Comparison of ENCODE assay signal across 9 cellular contexts in the genomic region with DNA sequence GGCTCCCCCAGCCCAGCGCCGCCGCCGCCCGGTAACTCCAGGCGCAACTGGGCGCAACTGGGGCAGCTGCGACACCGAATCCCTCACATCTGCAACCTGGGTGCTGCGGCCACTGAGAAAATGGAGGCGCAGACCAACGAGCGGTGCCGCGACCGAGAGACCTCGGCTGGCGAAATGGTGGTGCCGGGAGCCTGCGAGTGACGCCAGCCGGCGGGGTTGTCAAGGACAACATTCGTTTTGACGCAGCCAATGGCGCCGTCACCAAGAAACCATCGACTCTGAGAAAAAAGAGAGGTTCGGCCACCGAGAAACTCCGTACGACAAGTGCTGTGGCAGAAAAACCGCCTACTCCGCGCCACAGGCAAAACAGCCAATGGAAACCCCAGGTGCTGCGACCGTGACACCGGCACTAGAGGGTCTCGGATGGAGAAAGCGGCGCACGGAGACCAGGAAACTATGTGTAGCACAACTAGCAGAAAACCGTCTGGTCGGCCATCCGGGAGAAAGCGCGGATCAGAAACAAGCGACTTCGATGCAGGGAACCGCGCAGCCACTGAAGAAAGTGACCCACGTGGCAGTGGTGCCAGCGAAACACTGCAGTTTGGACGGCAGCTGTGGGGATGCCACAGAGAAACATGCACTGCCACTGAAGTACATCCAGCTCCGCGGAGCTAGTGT.
A peak's percentile ranks its signal among the peaks of the same experiment; 100 is the strongest.
DNase-seq lines count a peak whose midpoint lies in the region; ATAC-seq, FAIRE-seq and TF ChIP-seq lines count a peak whose summit lies in the region.
"Had no signal": no experiment of that assay in that cellular context is flagged by ENCODE, and none has a peak within 500 bp of the region (broad histone marks: within the 10 kb centered on the region; RNA-seq: fewer than 3 reads in every experiment).

No MANE protein-coding gene starts in this region.

- TF ChIP-seq CTCF in liver (IDR thresholded peaks at IDR 0.05; ENCODE audit: low read depth, low read length, missing input control) = no peak
- no peak for TF ChIP-seq CTCF in HepG2 (CRISPR knock-in tag; IDR thresholded peaks at IDR 0.05)

- CTCF ChIA-PET in HepG2 (lab: Yijun Ruan, JAX; ENCODE audit: low intra/inter-chr PET ratio, low total read pairs) = no interaction called here

- intact Hi-C loops in HepG2 (cut with micrococcal nuclease; ENCODE audit: unreplicated experiment) = no loop called here
- intact Hi-C loops in right cardiac atrium (cut with DNase I) = no loop called here

- TF ChIP-seq POLR2A in HepG2 (IDR thresholded peaks at IDR 0.05; ENCODE audit: insufficient read depth in 1 of 2, low read depth in 2 of 2, low read length in 2 of 2) = no peak

- H3K27me3 ChIP-seq in liver (ENCODE audit: control insufficient read depth in 4 of 4, insufficient read depth in 4 of 4, low read length in 3 of 4) = peaks cover 3 to 19% (median 6%) of the 10 kb centered on the region in 4 donors
- peaks cover 3 to 7% of the 10 kb centered on the region in 2 experiments; a peak in 3 of 5 replicates for H3K27me3 ChIP-seq in HepG2 (ENCODE audit: control insufficient read depth in 1 of 2, insufficient read depth in 2 of 2, low read length in 2 of 2)
- no peaks in the 10 kb centered on the region for H3K27me3 ChIP-seq in SJCRH30
- no peaks in the 10 kb centered on the region for H3K27me3 ChIP-seq in right cardiac atrium (ENCODE audit: control insufficient read depth, insufficient read depth)

- TF ChIP-seq RAD21 in liver (IDR thresholded peaks at IDR 0.05) (no peak), HepG2 (CRISPR knock-in tag; IDR thresholded peaks at IDR 0.05) (no peak)

- DNase-seq in HepG2 (ENCODE audit: low spot score) (no peak), SJCRH30 (peak in 1 of 2 experiments; percentile 13), right cardiac atrium (peak; percentile 49 to 77 (median 72)), SIG-M5 (lab: John Stamatoyannopoulos, UW) (no peak)
- peak; percentile 67 for DNase-seq in activated naive CD4-positive, alpha-beta T cell treated with anti-CD3 and anti-CD28 coated beads, Interleukin-2, amount 50 U/mL, for 16 hours
- DNase-seq in stimulated activated CD4-positive, alpha-beta T cell treated with anti-CD3 and anti-CD28 coated beads, TNF-alpha, amount 100 ng/mL, for 1 hour (ENCODE audit: low read depth in 3 of 3, low spot score in 1 of 3) = peak; percentile 26 to 44 (median 38)
- DNase-seq: DND-41 had no signal

- H4K20me1 ChIP-seq in HepG2 (ENCODE audit: insufficient read depth, low read length) = no peaks in the 10 kb centered on the region

- H3K4me3 ChIP-seq in liver (ENCODE audit: low read depth in 1 of 3, low read length in 3 of 3) (peak overlapping the region; percentile 26 to 45 (median 43)), HepG2 (replicated peaks in 1 of 3; ENCODE audit: insufficient read depth in 1 of 3, low read depth in 2 of 3, low read length in 3 of 3) (no peak overlapping the region), SJCRH30 (peak overlapping the region; percentile 37), right cardiac atrium (ENCODE audit: low read length) (peak overlapping the region; percentile 55)

- H3K36me3 ChIP-seq in liver (ENCODE audit: control insufficient read depth in 4 of 4, insufficient read depth in 3 of 4, low read depth in 1 of 4, low read length in 3 of 4) (no peaks in the 10 kb centered on the region), HepG2 (replicated peaks in 1 of 2; ENCODE audit: control insufficient read depth in 1 of 2, insufficient read depth in 2 of 2, low read length in 2 of 2) (no peaks in the 10 kb centered on the region), SJCRH30 (no peaks in the 10 kb centered on the region)

- H3K4me1 ChIP-seq in liver (ENCODE audit: control insufficient read depth in 4 of 4, insufficient read depth in 4 of 4, low read length in 3 of 4) (peaks cover 0 to 10% (median 3%) of the 10 kb centered on the region in 4 donors), HepG2 (ENCODE audit: insufficient read depth, low read length) (no peaks in the 10 kb centered on the region), SJCRH30 (no peaks in the 10 kb centered on the region), right cardiac atrium (ENCODE audit: control insufficient read depth, insufficient read depth, low read length) (no peaks in the 10 kb centered on the region)

- FAIRE-seq in HepG2 (lab: Jason Lieb, UNC) = no peak

- BruUV-seq in HepG2 (replicated peaks; lab: Mats Ljungman, UMichigan) = no TSS peak

- H3K27ac ChIP-seq in liver (ENCODE audit: low read depth in 1 of 2, low read length in 2 of 2) (peak overlapping the region; percentile 84 to 90), HepG2 (ENCODE audit: extremely low read length, insufficient read depth, low read length) (no peak overlapping the region), SJCRH30 (peak overlapping the region; percentile 19), right cardiac atrium (ENCODE audit: low read length) (peak overlapping the region; percentile 94)

- in situ Hi-C loops in HepG2 (cut with HindIII; ENCODE audit: extremely low pct_ligation_motif_present, low pct_unique_long_range_greater_than_20kb) = no loop called here

- H3K79me2 ChIP-seq in HepG2 (ENCODE audit: insufficient read depth, low read length) = no peaks in the 10 kb centered on the region

- ATAC-seq in HepG2 (no peak), HG03196 (IDR thresholded peaks at IDR 0.05; ENCODE audit: unreplicated experiment) (peak; percentile 32), right cardiac atrium (peak; percentile 22 to 42)

- 7% methylated on average over 56 of the region's 56 CpGs for WGBS in liver
- WGBS in HepG2 (ENCODE audit: low lambda C conversion rate) = 93% methylated on average over 55 of the region's 56 CpGs
- 2% methylated on average over 56 of the region's 56 CpGs for WGBS in right cardiac atrium

- no peak overlapping the region for H3K4me2 ChIP-seq in HepG2 (ENCODE audit: low read depth, low read length)

- H2AFZ ChIP-seq in HepG2 (ENCODE audit: low read length) = no peak overlapping the region

- peak overlapping the region; percentile 31 to 75 for H3K9ac ChIP-seq in liver (ENCODE audit: low read depth in 1 of 2, low read length in 2 of 2)
- H3K9ac ChIP-seq in HepG2 (ENCODE audit: insufficient read depth, low read depth, low read length) = no peak overlapping the region

- POLR2A ChIA-PET in HepG2 (lab: Yijun Ruan, JAX) = no interaction called here

- TF ChIP-seq EP300 in HepG2 (IDR thresholded peaks at IDR 0.05; ENCODE audit: low read depth in 2 of 2, low read length in 2 of 2) (no peak), HepG2 (CRISPR knock-in tag; IDR thresholded peaks at IDR 0.05; ENCODE audit: borderline replicate concordance) (no peak)

- H3K9me3 ChIP-seq in liver (ENCODE audit: control insufficient read depth in 4 of 4, low read length in 3 of 4) (peaks cover 0 to 26% (median 2%) of the 10 kb centered on the region in 4 donors), HepG2 (ENCODE audit: low read length) (no peaks in the 10 kb centered on the region), SJCRH30 (replicated peaks) (peaks cover 5% of the 10 kb centered on the region), right cardiac atrium (ENCODE audit: control insufficient read depth, low read length) (peaks cover 2% of the 10 kb centered on the region)

TF ChIP-seq in liver, 16 proteins besides CTCF, POLR2A, EP300 and RAD21:
- TF ChIP-seq GABPA (IDR thresholded peaks at IDR 0.05 in 1 of 2, conservative IDR thresholded peaks at IDR 0.05 in 1 of 2) (no peak), YY1 (IDR thresholded peaks at IDR 0.05) (peak; percentile 33), JUND (IDR thresholded peaks at IDR 0.05) (no peak), EGR1 (IDR thresholded peaks at IDR 0.05; ENCODE audit: low read depth in 2 of 2) (no peak), HNF4A (conservative IDR thresholded peaks at IDR 0.05) (no peak)
- TF ChIP-seq, protein P1, sequence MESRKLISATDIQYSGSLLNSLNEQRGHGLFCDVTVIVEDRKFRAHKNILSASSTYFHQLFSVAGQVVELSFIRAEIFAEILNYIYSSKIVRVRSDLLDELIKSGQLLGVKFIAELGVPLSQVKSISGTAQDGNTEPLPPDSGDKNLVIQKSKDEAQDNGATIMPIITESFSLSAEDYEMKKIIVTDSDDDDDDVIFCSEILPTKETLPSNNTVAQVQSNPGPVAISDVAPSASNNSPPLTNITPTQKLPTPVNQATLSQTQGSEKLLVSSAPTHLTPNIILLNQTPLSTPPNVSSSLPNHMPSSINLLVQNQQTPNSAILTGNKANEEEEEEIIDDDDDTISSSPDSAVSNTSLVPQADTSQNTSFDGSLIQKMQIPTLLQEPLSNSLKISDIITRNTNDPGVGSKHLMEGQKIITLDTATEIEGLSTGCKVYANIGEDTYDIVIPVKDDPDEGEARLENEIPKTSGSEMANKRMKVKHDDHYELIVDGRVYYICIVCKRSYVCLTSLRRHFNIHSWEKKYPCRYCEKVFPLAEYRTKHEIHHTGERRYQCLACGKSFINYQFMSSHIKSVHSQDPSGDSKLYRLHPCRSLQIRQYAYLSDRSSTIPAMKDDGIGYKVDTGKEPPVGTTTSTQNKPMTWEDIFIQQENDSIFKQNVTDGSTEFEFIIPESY (IDR thresholded peaks at IDR 0.05) = no peak

TF ChIP-seq in HepG2, 621 proteins besides CTCF, POLR2A, EP300 and RAD21:
- TF ChIP-seq KLF13 (CRISPR knock-in tag; IDR thresholded peaks at IDR 0.05) (no peak), ZBTB42 (CRISPR knock-in tag; IDR thresholded peaks at IDR 0.05) (no peak)
- TF ChIP-seq, protein P2, sequence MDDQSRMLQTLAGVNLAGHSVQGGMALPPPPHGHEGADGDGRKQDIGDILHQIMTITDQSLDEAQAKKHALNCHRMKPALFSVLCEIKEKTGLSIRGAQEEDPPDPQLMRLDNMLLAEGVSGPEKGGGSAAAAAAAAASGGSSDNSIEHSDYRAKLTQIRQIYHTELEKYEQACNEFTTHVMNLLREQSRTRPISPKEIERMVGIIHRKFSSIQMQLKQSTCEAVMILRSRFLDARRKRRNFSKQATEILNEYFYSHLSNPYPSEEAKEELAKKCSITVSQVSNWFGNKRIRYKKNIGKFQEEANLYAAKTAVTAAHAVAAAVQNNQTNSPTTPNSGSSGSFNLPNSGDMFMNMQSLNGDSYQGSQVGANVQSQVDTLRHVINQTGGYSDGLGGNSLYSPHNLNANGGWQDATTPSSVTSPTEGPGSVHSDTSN (CRISPR knock-in tag; IDR thresholded peaks at IDR 0.05; ENCODE audit: borderline replicate concordance) = no peak

Comparison
In these comparisons a context has a peak if more than half of its experiments do, and no peak if none do; other contexts are left out.
1. H3K4me3 ChIP-seq: peak in liver (3 of 3), SJCRH30 (single experiment) and right cardiac atrium (single experiment); none in HepG2 (0 of 3).
2. DNase-seq: peak in activated naive CD4-positive, alpha-beta T cell treated with anti-CD3 and anti-CD28 coated beads, Interleukin-2, amount 50 U/mL, for 16 hours (single experiment), right cardiac atrium (3 of 3) and stimulated activated CD4-positive, alpha-beta T cell treated with anti-CD3 and anti-CD28 coated beads, TNF-alpha, amount 100 ng/mL, for 1 hour (3 of 3); none in HepG2 (single experiment) and SIG-M5 (single experiment).